32 cellular contexts compared by ENCODE assay signal in genomic region chr19:44948237-44948636, GRCh38. TPM values are rescaled to one million over a fixed set of nuclear protein-coding genes. Genes with fewer than 3 reads are reported as not detected.
"Had no signal": no experiment of that assay in that cellular context is flagged by ENCODE, and none has a peak within 500 bp of the region (broad histone marks: within the 10 kb centered on the region; RNA-seq: fewer than 3 reads in every experiment).

No MANE protein-coding gene starts in this region.

- ATAC-seq: effector memory CD8-positive, alpha-beta T cell; gastrocnemius medialis; left colon; naive thymus-derived CD8-positive, alpha-beta T cell; right cardiac atrium; stimulated activated effector memory CD8-positive, alpha-beta T cell treated with anti-CD3 and anti-CD28 coated beads, Interleukin-12 subunit alpha, Interleukin-12 subunit beta, amount 100 ng/mL, for 72 hours had no signal

- H3K9me3 Mint-ChIP-seq: activated naive CD4-positive, alpha-beta T cell treated with anti-CD3 and anti-CD28 coated beads, Interleukin-2, amount 10 ng/mL, durations not matched to agents 7 days and 5 days; activated naive CD8-positive, alpha-beta T cell treated with anti-CD3 and anti-CD28 coated beads, Interleukin-2, amount 10 ng/mL, durations not matched to agents 7 days and 5 days; effector memory CD8-positive, alpha-beta T cell; naive thymus-derived CD8-positive, alpha-beta T cell; neural crest cell; stimulated activated effector memory CD8-positive, alpha-beta T cell treated with anti-CD3 and anti-CD28 coated beads, Interleukin-12 subunit alpha, Interleukin-12 subunit beta, amount 100 ng/mL, for 72 hours had no signal

- H3K4me3 Mint-ChIP-seq: activated naive CD4-positive, alpha-beta T cell treated with anti-CD3 and anti-CD28 coated beads, Interleukin-2, amount 10 ng/mL, durations not matched to agents 7 days and 5 days; activated naive CD8-positive, alpha-beta T cell treated with anti-CD3 and anti-CD28 coated beads, Interleukin-2, amount 10 ng/mL, durations not matched to agents 7 days and 5 days; effector memory CD8-positive, alpha-beta T cell; naive thymus-derived CD8-positive, alpha-beta T cell; neural crest cell; stimulated activated effector memory CD8-positive, alpha-beta T cell treated with anti-CD3 and anti-CD28 coated beads, Interleukin-12 subunit alpha, Interleukin-12 subunit beta, amount 100 ng/mL, for 72 hours had no signal

- H3K27ac ChIP-seq: brain microvascular endothelial cell, coronary artery, gastrocnemius medialis, parathyroid adenoma, transverse colon had no signal

- H2AFZ ChIP-seq: parathyroid adenoma had no signal

- H3K27me3 ChIP-seq: brain microvascular endothelial cell, gastrocnemius medialis, transverse colon had no signal

- H3K4me3 ChIP-seq: coronary artery, gastrocnemius medialis, transverse colon had no signal

- FAIRE-seq: astrocyte, keratinocyte, urothelium cell line had no signal

- H3K4me1 Mint-ChIP-seq: stimulated activated effector memory CD8-positive, alpha-beta T cell treated with anti-CD3 and anti-CD28 coated beads, Interleukin-12 subunit alpha, Interleukin-12 subunit beta, amount 100 ng/mL, for 72 hours had no signal

- H3K36me3 Mint-ChIP-seq: activated naive CD4-positive, alpha-beta T cell treated with anti-CD3 and anti-CD28 coated beads, Interleukin-2, amount 10 ng/mL, durations not matched to agents 7 days and 5 days; activated naive CD8-positive, alpha-beta T cell treated with anti-CD3 and anti-CD28 coated beads, Interleukin-2, amount 10 ng/mL, durations not matched to agents 7 days and 5 days had no signal

- H3K9ac ChIP-seq: parathyroid adenoma had no signal

- H3K27ac Mint-ChIP-seq: activated naive CD4-positive, alpha-beta T cell treated with anti-CD3 and anti-CD28 coated beads, Interleukin-2, amount 10 ng/mL, durations not matched to agents 7 days and 5 days; activated naive CD8-positive, alpha-beta T cell treated with anti-CD3 and anti-CD28 coated beads, Interleukin-2, amount 10 ng/mL, durations not matched to agents 7 days and 5 days; stimulated activated effector memory CD8-positive, alpha-beta T cell treated with anti-CD3 and anti-CD28 coated beads, Interleukin-12 subunit alpha, Interleukin-12 subunit beta, amount 100 ng/mL, for 72 hours had no signal

- H3K27me3 Mint-ChIP-seq: activated naive CD4-positive, alpha-beta T cell treated with anti-CD3 and anti-CD28 coated beads, Interleukin-2, amount 10 ng/mL, durations not matched to agents 7 days and 5 days; activated naive CD8-positive, alpha-beta T cell treated with anti-CD3 and anti-CD28 coated beads, Interleukin-2, amount 10 ng/mL, durations not matched to agents 7 days and 5 days; naive thymus-derived CD8-positive, alpha-beta T cell had no signal

- H3K4me1 ChIP-seq: parathyroid adenoma had no signal

- DNase-seq: activated CD4-positive, alpha-beta T cell treated with anti-CD3 and anti-CD28 coated beads for 4 hours; activated CD4-positive, alpha-beta T cell treated with anti-CD3 and anti-CD28 coated beads, Interleukin-2, amount 50 U/mL, for 4 hours; activated CD4-positive, CD25-positive, alpha-beta regulatory T cell; activated CD8-positive, alpha-beta memory T cell treated with anti-CD3 and anti-CD28 coated beads for 24 hours; activated gamma-delta T cell; activated naive CD4-positive, alpha-beta T cell treated with anti-CD3 and anti-CD28 coated beads, Interleukin-2, amount 10 ng/mL, durations not matched to agents 7 days and 5 days; activated naive CD8-positive, alpha-beta T cell treated with anti-CD3 and anti-CD28 coated beads, Interleukin-2, amount 10 ng/mL, durations not matched to agents 7 days and 5 days; brain microvascular endothelial cell; effector memory CD8-positive, alpha-beta T cell; erythroblast; gastrocnemius medialis; glutamatergic neuron; left colon; naive thymus-derived CD8-positive, alpha-beta T cell; occipital lobe; right cardiac atrium; stimulated activated CD4-positive, alpha-beta T cell treated with anti-CD3 and anti-CD28 coated beads, Interleukin-12 subunit alpha, Interleukin-12 subunit beta, amount 100 ng/mL, for 4 hours; stimulated activated CD4-positive, alpha-beta T cell treated with anti-CD3 and anti-CD28 coated beads, Interleukin-4, amount 100 ng/mL, for 1 hour; T-helper 1 cell; transverse colon had no signal

- H3K36me3 ChIP-seq: brain microvascular endothelial cell had no signal

- H3K9me3 ChIP-seq: gastrocnemius medialis, transverse colon had no signal

RNA-seq across cellular contexts. Expression of gene APOC2, which starts 2.4 kb away (rescaled TPM):
- total RNA-seq: activated naive CD8-positive, alpha-beta T cell treated with anti-CD3 and anti-CD28 coated beads, Interleukin-2, amount 10 ng/mL, durations not matched to agents 7 days and 5 days; astrocyte; cardiac septum; naive thymus-derived CD8-positive, alpha-beta T cell; neural crest cell; right cardiac atrium; skeletal muscle tissue had no signal
- polyA plus RNA-seq: keratinocyte; naive thymus-derived CD8-positive, alpha-beta T cell had no signal

RNA-seq across cellular contexts. Expression of gene APOC4, which starts 6.2 kb away (rescaled TPM):
- total RNA-seq: activated naive CD8-positive, alpha-beta T cell treated with anti-CD3 and anti-CD28 coated beads, Interleukin-2, amount 10 ng/mL, durations not matched to agents 7 days and 5 days; astrocyte; cardiac septum; cerebellum; gastrocnemius medialis; left colon; lower leg skin; naive thymus-derived CD8-positive, alpha-beta T cell; neural crest cell; occipital lobe; right cardiac atrium; skeletal muscle tissue; temporal lobe; transverse colon had no signal
- polyA plus RNA-seq: keratinocyte; naive thymus-derived CD8-positive, alpha-beta T cell; right cardiac atrium had no signal

RNA-seq across cellular contexts. Expression of gene APOC1, which starts 33.8 kb away (rescaled TPM):
- polyA plus RNA-seq: naive thymus-derived CD8-positive, alpha-beta T cell had no signal

RNA-seq across cellular contexts. Expression of gene APOE, which starts 42.6 kb away (rescaled TPM):
- polyA plus RNA-seq: naive thymus-derived CD8-positive, alpha-beta T cell had no signal
